In the genomic region with DNA sequence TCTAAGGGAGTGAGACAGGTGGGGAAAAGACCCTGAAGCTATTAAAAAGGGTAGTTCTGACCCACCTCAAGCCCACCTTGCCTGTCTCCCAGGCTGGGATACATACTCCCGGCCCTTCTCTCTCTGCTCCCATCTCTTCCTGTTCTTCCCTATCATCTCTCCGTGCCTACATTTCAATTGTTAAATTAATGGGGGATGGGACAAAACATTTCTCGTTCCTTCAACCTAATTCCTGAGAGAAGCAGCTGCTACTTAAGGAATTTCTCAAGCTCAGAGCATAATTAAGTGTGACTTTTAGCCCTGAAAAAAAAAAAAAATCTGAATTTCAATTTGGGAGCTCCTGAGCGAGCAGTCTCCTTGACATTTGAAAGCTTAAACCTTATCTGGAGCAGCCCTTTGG, we compare ENCODE assay signal across 29 cellular contexts.
DNase-seq lines count a peak whose midpoint lies in the region; ATAC-seq and TF ChIP-seq lines count a peak whose summit lies in the region.
"Had no signal": no experiment of that assay in that cellular context is flagged by ENCODE, and none has a peak within 500 bp of the region (broad histone marks: within the 10 kb centered on the region; RNA-seq: fewer than 3 reads in every experiment).

No MANE protein-coding gene starts in this region.

- H3K27me3 Mint-ChIP-seq in neural progenitor cell (ENCODE audit: insufficient read depth, low read depth) = peaks cover 5% of the 10 kb centered on the region
- H3K27me3 Mint-ChIP-seq: activated T-cell treated with anti-CD3 and anti-CD28 coated beads, Interleukin-2, amount 50 U/mL, for 24 hours; naive thymus-derived CD8-positive, alpha-beta T cell had no signal

- CTCF ChIA-PET in OCI-LY7 (lab: Charles Lee; ENCODE audit: unreplicated experiment) = no interaction called here

- peaks cover 27% of the 10 kb centered on the region for H3K4me1 Mint-ChIP-seq in neural progenitor cell

- H3K4me3 Mint-ChIP-seq in neural progenitor cell = no peak overlapping the region
- H3K4me3 Mint-ChIP-seq: activated T-cell treated with anti-CD3 and anti-CD28 coated beads, Interleukin-2, amount 50 U/mL, for 24 hours; HFFc6; naive thymus-derived CD8-positive, alpha-beta T cell had no signal

- H3K9me3 Mint-ChIP-seq in neural progenitor cell = peaks cover 16% of the 10 kb centered on the region
- H3K9me3 Mint-ChIP-seq: HFFc6 had no signal

- no peak for TF ChIP-seq POLR2A in testis (IDR thresholded peaks at IDR 0.05)

- DNase-seq in NCI-H82 (lab: John Stamatoyannopoulos, UW) = peak; percentile 53
- no peak for DNase-seq in NCI-H82 treated with DMSO at 0.1 percent for 48 hours (lab: John Stamatoyannopoulos, UW; ENCODE audit: unreplicated experiment)
- DNase-seq in OCI-LY7 (ENCODE audit: low spot score) = no peak
- no peak for DNase-seq in neural progenitor cell (ENCODE audit: low spot score)
- DNase-seq in testis = no peak
- DNase-seq: 8988T; activated CD4-positive, alpha-beta T cell treated with anti-CD3 and anti-CD28 coated beads for 4 hours; activated gamma-delta T cell treated with Interleukin-2 at 50 U/mL for 16 hours; activated T-cell treated with anti-CD3 and anti-CD28 coated beads, Interleukin-2, amount 50 U/mL, for 24 hours; C1 segment of cervical spinal cord; cerebellar nuclear complex; dermis blood vessel endothelial cell; esophagus squamous epithelium; foreskin keratinocyte; HFFc6; naive thymus-derived CD8-positive, alpha-beta T cell; NCI-H1417; NCI-H2029 treated with DMSO at 0.1 percent for 48 hours; NCI-H345; NCI-H774; ovary; stimulated activated naive CD4-positive, alpha-beta T cell; T-helper 9 cell; uterus had no signal

- peak overlapping the region; percentile 48; the same call in 1 of the 2 replicates for H2AFZ ChIP-seq in OCI-LY7 (ENCODE audit: low read length)
- H2AFZ ChIP-seq in neural progenitor cell (replicated peaks) = peak overlapping the region; percentile 18

- no peaks in the 10 kb centered on the region for H3K36me3 Mint-ChIP-seq in neural progenitor cell

- H3F3A ChIP-seq in neural progenitor cell (ENCODE audit: low read depth) = peaks cover 15% of the 10 kb centered on the region

- WGBS in ectodermal cell, 2 experiments = 27 to 53% methylated on average over 4 of the region's 4 CpGs
- WGBS in testis, 2 donors = 56 to 66% methylated on average over 4 of the region's 4 CpGs

- intact Hi-C loops in OCI-LY7 (cut with micrococcal nuclease; ENCODE audit: unreplicated experiment) = no loop called here
- intact Hi-C loops in testis (cut with DNase I; ENCODE audit: low total_unique reads) = no loop called here

- H3K79me2 ChIP-seq in OCI-LY7 (ENCODE audit: insufficient read depth, low read depth, low read length) = no peaks in the 10 kb centered on the region
- H3K79me2 ChIP-seq in neural progenitor cell (ENCODE audit: low read depth) = no peaks in the 10 kb centered on the region

- H3K9ac ChIP-seq in neural progenitor cell = no peak overlapping the region
- H3K9ac ChIP-seq: KMS-11 had no signal

- H3K4me1 ChIP-seq in OCI-LY7 (ENCODE audit: insufficient read depth, low read length, poor library complexity, severe bottlenecking) = peaks cover 7% of the 10 kb centered on the region
- H3K4me1 ChIP-seq in ectodermal cell (ENCODE audit: control insufficient read depth, insufficient read depth, low read length) = peaks cover 14% of the 10 kb centered on the region
- peaks cover 16% of the 10 kb centered on the region for H3K4me1 ChIP-seq in neural progenitor cell
- H3K4me1 ChIP-seq in testis = peaks cover 7% of the 10 kb centered on the region
- H3K4me1 ChIP-seq: esophagus squamous epithelium, foreskin keratinocyte, uterus had no signal

- no peak for ATAC-seq in GM21528 (IDR thresholded peaks at IDR 0.05; ENCODE audit: low FRiP score, unreplicated experiment)
- no peak for ATAC-seq in HG03378 (IDR thresholded peaks at IDR 0.05; ENCODE audit: unreplicated experiment)
- ATAC-seq: foreskin keratinocyte; naive thymus-derived CD8-positive, alpha-beta T cell had no signal

- H3K4me2 ChIP-seq in OCI-LY7 (ENCODE audit: low read length) (no peak overlapping the region), neural progenitor cell (peak overlapping the region; percentile 62)
- H3K4me2 ChIP-seq: KMS-11 had no signal

- POLR2A ChIA-PET in OCI-LY7 (lab: Charles Lee) = interaction anchor here (0.5 to 1.2 kb wide), 6 partner anchors 11 to 428 kb away, joined by 3 read pairs; no protein-coding TSS in a partner anchor

- TF ChIP-seq CTCF in OCI-LY7 (conservative IDR thresholded peaks at IDR 0.05; ENCODE audit: low read length) (no peak), neural progenitor cell (IDR thresholded peaks at IDR 0.05) (no peak), testis (IDR thresholded peaks at IDR 0.05) (no peak)

- H3K9me2 ChIP-seq in OCI-LY7 (ENCODE audit: insufficient read depth, low read length) = no peaks in the 10 kb centered on the region

- H3K27ac ChIP-seq in OCI-LY7 (ENCODE audit: low read depth, low read length, poor library complexity, severe bottlenecking) (no peak overlapping the region), ectodermal cell (ENCODE audit: insufficient read depth, low read depth, low read length, poor library complexity, severe bottlenecking) (peak overlapping the region; percentile 41), neural progenitor cell (peak overlapping the region; percentile 10), testis (no peak overlapping the region)
- H3K27ac ChIP-seq: esophagus squamous epithelium, foreskin keratinocyte, KMS-11, ovary, thoracic aorta, uterus had no signal

- no TSS peak for BruUV-seq in OCI-LY7 (replicated peaks; lab: Mats Ljungman, UMichigan)

- no peaks in the 10 kb centered on the region for H3K36me3 ChIP-seq in OCI-LY7 (ENCODE audit: insufficient read depth, low read length)
- no peaks in the 10 kb centered on the region for H3K36me3 ChIP-seq in ectodermal cell (ENCODE audit: control insufficient read depth, insufficient read depth, low read length)
- H3K36me3 ChIP-seq in neural progenitor cell = no peaks in the 10 kb centered on the region
- no peaks in the 10 kb centered on the region for H3K36me3 ChIP-seq in testis (ENCODE audit: low read depth, missing control alignments)
- H3K36me3 ChIP-seq: esophagus squamous epithelium, ovary, thoracic aorta, uterus had no signal

- H3K4me3 ChIP-seq in OCI-LY7 (ENCODE audit: low read depth, low read length, poor library complexity, severe bottlenecking) (no peak overlapping the region), ectodermal cell (ENCODE audit: insufficient read depth, low read depth, low read length) (no peak overlapping the region), neural progenitor cell (peak overlapping the region; percentile 15), testis (no peak overlapping the region)
- H3K4me3 ChIP-seq: esophagus squamous epithelium, ovary, thoracic aorta, uterus had no signal

- H3K9me3 ChIP-seq in OCI-LY7 (ENCODE audit: low read length) (0 out of 2 replicates have a peak, but pooled peaks cover 8% of the 10 kb centered on the region), ectodermal cell (ENCODE audit: control insufficient read depth, low read length) (no peaks in the 10 kb centered on the region), neural progenitor cell (ENCODE audit: low read depth) (no peaks in the 10 kb centered on the region), testis (no peaks in the 10 kb centered on the region)
- H3K9me3 ChIP-seq: ovary, uterus had no signal

- H3K27me3 ChIP-seq in ectodermal cell (ENCODE audit: control insufficient read depth, insufficient read depth, low read length, poor library complexity, severe bottlenecking) = no peaks in the 10 kb centered on the region
- H3K27me3 ChIP-seq in neural progenitor cell = no peaks in the 10 kb centered on the region
- no peaks in the 10 kb centered on the region for H3K27me3 ChIP-seq in testis
- H3K27me3 ChIP-seq: esophagus squamous epithelium, ovary, uterus had no signal

- no peaks in the 10 kb centered on the region for H4K20me1 ChIP-seq in OCI-LY7 (ENCODE audit: insufficient read depth, low read length)
- H4K20me1 ChIP-seq in neural progenitor cell (ENCODE audit: low read depth) = no peaks in the 10 kb centered on the region

- H3K27ac Mint-ChIP-seq in neural progenitor cell = peak overlapping the region; percentile 65
- H3K27ac Mint-ChIP-seq: activated T-cell treated with anti-CD3 and anti-CD28 coated beads, Interleukin-2, amount 50 U/mL, for 24 hours; HFFc6 had no signal

Comparison
In these comparisons a context has a peak if more than half of its experiments do, and no peak if none do; other contexts are left out.
1. H3K27ac ChIP-seq: peak in ectodermal cell (single experiment) and neural progenitor cell (single experiment); none in OCI-LY7 (single experiment) and testis (0 of 2).